Comparison of ENCODE assay signal across 9 cellular contexts in the genomic region with DNA sequence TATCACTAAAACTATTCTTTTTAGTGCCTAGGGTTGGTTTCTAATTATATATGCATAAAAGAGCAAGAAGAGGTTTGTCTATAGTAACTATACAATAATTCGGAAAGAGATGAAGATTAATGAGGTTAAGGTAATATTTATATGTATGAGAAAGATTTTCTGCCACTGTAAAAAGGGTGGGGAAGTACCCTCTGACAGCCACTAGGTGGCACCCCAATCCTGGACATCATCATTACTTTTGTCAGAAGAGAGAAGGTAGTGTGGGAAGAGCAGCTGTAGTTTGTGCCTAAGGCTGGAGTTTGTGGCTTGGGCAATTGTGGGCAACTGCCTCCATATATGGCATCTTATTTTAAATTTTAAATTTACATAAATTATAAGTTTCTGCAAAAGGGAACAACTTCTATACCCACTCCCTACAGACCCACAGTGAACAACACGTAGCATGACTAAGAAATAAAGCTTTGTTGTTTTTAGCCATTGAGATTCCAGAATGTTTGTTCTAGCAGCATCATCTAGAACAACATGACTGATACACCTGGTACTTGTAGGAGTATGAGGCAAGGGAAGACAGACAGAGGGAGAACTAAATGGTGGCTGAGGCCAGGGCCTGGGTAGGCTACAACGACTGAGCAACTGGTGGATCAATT. TPM values are rescaled to one million over a fixed set of nuclear protein-coding genes. Genes with fewer than 3 reads are reported as not detected.
DNase-seq lines count a peak whose midpoint lies in the region; ATAC-seq and TF ChIP-seq lines count a peak whose summit lies in the region.
"Had no signal": no experiment of that assay in that cellular context is flagged by ENCODE, and none has a peak within 500 bp of the region (broad histone marks: within the 10 kb centered on the region; RNA-seq: fewer than 3 reads in every experiment).

No MANE protein-coding gene starts in this region.

- TF ChIP-seq POLR2A in gastrocnemius medialis (IDR thresholded peaks at IDR 0.05) = no peak

- DNase-seq in GM10248 (ENCODE audit: extremely low spot score) = peak; percentile 78
- DNase-seq in NCI-H1436 (lab: John Stamatoyannopoulos, UW) = peak; percentile 37
- peak; percentile 12 to 72 (median 52) for DNase-seq in T-helper 2 cell
- peak in 41 of 58 donors; percentile 5 to 69 (median 31) for DNase-seq in anterior cingulate cortex (lab: John Stamatoyannopoulos, UW)
- DNase-seq in hepatic stellate cell (ENCODE audit: low spot score) = peak; percentile 57
- DNase-seq in gastrocnemius medialis = peak; percentile 30 to 55
- no peak for DNase-seq in cortex of kidney (lab: John Stamatoyannopoulos, UW)

- H3K9me3 ChIP-seq in gastrocnemius medialis = no peaks in the 10 kb centered on the region

- POLR2A ChIA-PET in GM10248 (lab: Yijun Ruan, JAX) = no interaction called here

- H3K4me3 ChIP-seq in gastrocnemius medialis = no peak overlapping the region

- H3K27me3 ChIP-seq in gastrocnemius medialis = no peaks in the 10 kb centered on the region

- peaks cover 0 to 20% of the 10 kb centered on the region in 2 donors for H3K36me3 ChIP-seq in gastrocnemius medialis

- CTCF ChIA-PET in GM10248 (lab: Yijun Ruan, JAX) = interaction anchor here (0.7 to 3.6 kb wide), 35 partner anchors 8 to 769 kb away, joined by 3 to 96 read pairs (median 5); partner anchors contain the start of genes DRAM1 and GNPTAB

- intact Hi-C loops in gastrocnemius medialis (cut with DNase I; ENCODE audit: low total_unique reads) = loop anchor here (1.0 kb wide), 2 partner anchors 58 to 66 kb away; no protein-coding TSS in a partner anchor

- in situ Hi-C loops in gastrocnemius medialis (cut with MboI; ENCODE audit: low sequenced_read_pairs in 4 of 4) = loop anchor here in 1 of 4 donors (25.0 kb wide), 1 partner anchor 361 kb away; the partner anchor contains the start of gene ARL1

- peak; percentile 68 for ATAC-seq in HG02571 (IDR thresholded peaks at IDR 0.05; ENCODE audit: unreplicated experiment)
- ATAC-seq in gastrocnemius medialis = peak; percentile 81 to 86

- peak overlapping the region in 1 of 4 donors; percentile 3 for H3K27ac ChIP-seq in gastrocnemius medialis

- H3K4me1 ChIP-seq in gastrocnemius medialis = peaks cover 12 to 22% of the 10 kb centered on the region in 2 donors

- TF ChIP-seq CTCF in GM10248 (IDR thresholded peaks at IDR 0.05; ENCODE audit: control extremely low read depth, extremely low read depth, low read depth, missing control alignments) (peak; percentile 89), gastrocnemius medialis (IDR thresholded peaks at IDR 0.05 in 4 of 5, conservative IDR thresholded peaks at IDR 0.05 in 1 of 5) (peak; percentile 89 to 94 (median 91))

RNA-seq across cellular contexts. Expression of gene SYCP3, which starts 34.4 kb away (rescaled TPM):
- under 1 TPM in 1 of 4 donors, not detected in 3; 0.66 TPM for total RNA-seq in gastrocnemius medialis
- total RNA-seq: skeletal muscle tissue had no signal

RNA-seq across cellular contexts. Expression of gene GNPTAB, which starts 57.1 kb away (rescaled TPM):
- 10 to 100 TPM; 10.7 to 30.3 (median 16.2) TPM for total RNA-seq in gastrocnemius medialis
